In genomic region chr16:10744370-10745030, GRCh38 we compare ENCODE assay signal across 8 cellular contexts. TPM values are rescaled to one million over a fixed set of nuclear protein-coding genes. Genes with fewer than 3 reads are reported as not detected.
DNase-seq lines count a peak whose midpoint lies in the region; ATAC-seq and TF ChIP-seq lines count a peak whose summit lies in the region.

No MANE protein-coding gene starts in this region.

- CTCF ChIA-PET in activated CD4-positive, alpha-beta T cell treated with anti-CD3 and anti-CD28 coated beads for 36 hours (lab: Charles Lee): interaction anchor here (0.6 to 1.4 kb wide), 9 partner anchors 11 to 1605 kb away, joined by 3 to 5 read pairs (median 3); partner anchors contain the start of genes CIITA and TXNDC11
- CTCF ChIA-PET in activated B cell treated with CpG ODN at 0.5 μM for 24 hours (lab: Charles Lee): interaction anchor here (0.7 to 1.8 kb wide), 7 partner anchors 8 to 487 kb away, joined by 3 to 18 read pairs (median 4); partner anchors contain the start of gene CIITA

- WGBS in heart left ventricle, 4 donors: 39 to 43% (median 40%) methylated on average over 17 of the region's 17 CpGs
- 39 to 43% methylated on average over 17 of the region's 17 CpGs for whole genome bisulfite sequencing in sigmoid colon, 2 donors

- peak overlapping the region; percentile 69 to 99 (median 98) for H3K27ac ChIP-seq in heart left ventricle
- peak overlapping the region; percentile 94 to 97 (median 96) for H3K27ac ChIP-seq in sigmoid colon

- H3K9me3 Mint-ChIP-seq in activated CD4-positive, alpha-beta T cell treated with anti-CD3 and anti-CD28 coated beads for 36 hours (ENCODE audit: low read depth): no peaks in the 10 kb centered on the region
- H3K9me3 Mint-ChIP-seq in activated B cell treated with CpG ODN at 0.5 μM for 24 hours: no peaks in the 10 kb centered on the region

- H3K4me3 Mint-ChIP-seq in activated CD4-positive, alpha-beta T cell treated with anti-CD3 and anti-CD28 coated beads for 36 hours: peak overlapping the region; percentile 75
- H3K4me3 Mint-ChIP-seq in activated B cell treated with CpG ODN at 0.5 μM for 24 hours: peak overlapping the region; percentile 94

- no peaks in the 10 kb centered on the region for H3K27me3 ChIP-seq in heart left ventricle
- H3K27me3 ChIP-seq in sigmoid colon: no peaks in the 10 kb centered on the region

- POLR2A ChIA-PET in activated CD4-positive, alpha-beta T cell treated with anti-CD3 and anti-CD28 coated beads for 36 hours (lab: Charles Lee): interaction anchor here (0.7 to 1.4 kb wide), 3 partner anchors 171 to 198 kb away, joined by 4 to 5 read pairs (median 4); partner anchors contain the start of gene DEXI
- POLR2A ChIA-PET in activated B cell treated with CpG ODN at 0.5 μM for 24 hours (lab: Charles Lee): interaction anchor here (0.7 to 3.6 kb wide), 34 partner anchors 9 to 1620 kb away, joined by 3 to 67 read pairs (median 6); partner anchors contain the start of genes CIITA, CLEC16A and DEXI

- peaks cover 32% of the 10 kb centered on the region for H3K4me1 Mint-ChIP-seq in activated CD4-positive, alpha-beta T cell treated with anti-CD3 and anti-CD28 coated beads for 36 hours
- peaks cover 68% of the 10 kb centered on the region for H3K4me1 Mint-ChIP-seq in activated B cell treated with CpG ODN at 0.5 μM for 24 hours

- intact Hi-C loops in activated CD4-positive, alpha-beta T cell treated with anti-CD3 and anti-CD28 coated beads for 36 hours (cut with DNase I, micrococcal nuclease): loop anchor here (1.0 to 5.0 kb wide), 11 partner anchors 174 to 1947 kb away; partner anchors contain the start of genes DEXI (in 2 of the 2), ATF7IP2 (in 1 of the 2), CLEC16A (in 1 of the 2) and HAPSTR1 (in 1 of the 2)
- intact Hi-C loops in activated B cell treated with CpG ODN at 0.5 μM for 24 hours (cut with micrococcal nuclease): loop anchor here (1.0 to 10.0 kb wide), 6 partner anchors 9 to 360 kb away; partner anchors contain the start of genes ATF7IP2 and CLEC16A
- intact Hi-C loops in heart left ventricle (cut with DNase I): loop anchor here in 9 of 10 donors (1.0 to 10.0 kb wide), 9 partner anchors 82 to 510 kb away; partner anchors contain the start of gene SOCS1 (in 1 of the 9)
- intact Hi-C loops in sigmoid colon (cut with DNase I): loop anchor here (2.0 to 10.0 kb wide), 6 partner anchors 84 to 1650 kb away; partner anchors contain the start of genes ATF7IP2, HAPSTR1, RMI2 and SOCS1

- peaks cover 19% of the 10 kb centered on the region for H3K36me3 Mint-ChIP-seq in activated CD4-positive, alpha-beta T cell treated with anti-CD3 and anti-CD28 coated beads for 36 hours (ENCODE audit: low read depth)
- H3K36me3 Mint-ChIP-seq in activated B cell treated with CpG ODN at 0.5 μM for 24 hours (ENCODE audit: low read depth): peaks cover 51% of the 10 kb centered on the region

- H3K4me3 ChIP-seq in heart left ventricle: peak overlapping the region; percentile 4 to 82 (median 64)
- H3K4me3 ChIP-seq in sigmoid colon: peak overlapping the region; percentile 49 to 67 (median 60)

- H3K27me3 Mint-ChIP-seq in activated CD4-positive, alpha-beta T cell treated with anti-CD3 and anti-CD28 coated beads for 36 hours: no peaks in the 10 kb centered on the region
- no peaks in the 10 kb centered on the region for H3K27me3 Mint-ChIP-seq in activated B cell treated with CpG ODN at 0.5 μM for 24 hours

- H3K36me3 ChIP-seq in heart left ventricle: peaks cover 0 to 37% (median 25%) of the 10 kb centered on the region in 9 donors
- H3K36me3 ChIP-seq in sigmoid colon: peaks cover 0 to 26% (median 17%) of the 10 kb centered on the region in 4 donors

- H3K9me3 ChIP-seq in heart left ventricle (no peaks in the 10 kb centered on the region), sigmoid colon (no peaks in the 10 kb centered on the region)

- H3K4me1 ChIP-seq in heart left ventricle (peaks cover 5 to 44% (median 26%) of the 10 kb centered on the region in 12 donors), sigmoid colon (peaks cover 0 to 44% (median 36%) of the 10 kb centered on the region in 4 donors)

- no peak for ATAC-seq in activated CD4-positive, alpha-beta T cell treated with anti-CD3 and anti-CD28 coated beads for 36 hours
- ATAC-seq in activated B cell treated with CpG ODN at 0.5 μM for 24 hours (ENCODE audit: low read depth) (no peak), heart left ventricle (peak; percentile 1 to 7 (median 4)), HG02973 (IDR thresholded peaks at IDR 0.05; ENCODE audit: unreplicated experiment) (no peak)

- no peak for DNase-seq in activated CD4-positive, alpha-beta T cell treated with anti-CD3 and anti-CD28 coated beads for 36 hours
- DNase-seq in activated CD4-positive, alpha-beta T cell treated with anti-CD3 and anti-CD28 coated beads, Interleukin-2, amount 50 U/mL, for 4 hours: no peak
- DNase-seq in activated B cell treated with CpG ODN at 0.5 μM for 24 hours: no peak
- peak in 1 of 5 donors; percentile 40 for DNase-seq in heart left ventricle
- peak; percentile 77 for DNase-seq in sigmoid colon
- no peak for DNase-seq in CD1c-positive myeloid dendritic cell (ENCODE audit: extremely low spot score)
- DNase-seq in SHP77 (lab: John Stamatoyannopoulos, UW): no peak

- TF ChIP-seq EP300 in sigmoid colon (IDR thresholded peaks at IDR 0.05): no peak

- TF ChIP-seq CTCF in activated B cell treated with CpG ODN at 0.5 μM for 24 hours (IDR thresholded peaks at IDR 0.05): no peak
- no peak for TF ChIP-seq CTCF in heart left ventricle (IDR thresholded peaks at IDR 0.05)
- no peak for TF ChIP-seq CTCF in sigmoid colon (IDR thresholded peaks at IDR 0.05)

- TF ChIP-seq POLR2A in heart left ventricle (IDR thresholded peaks at IDR 0.05) (no peak), sigmoid colon (IDR thresholded peaks at IDR 0.05) (no peak)

- peak overlapping the region; percentile 98 for H3K27ac Mint-ChIP-seq in activated CD4-positive, alpha-beta T cell treated with anti-CD3 and anti-CD28 coated beads for 36 hours
- peak overlapping the region; percentile 99 for H3K27ac Mint-ChIP-seq in activated B cell treated with CpG ODN at 0.5 μM for 24 hours

RNA-seq across cellular contexts. Expression of gene NUBP1, which starts 0.9 kb away (rescaled TPM):
- 10 to 100 TPM; 25.9 to 33.1 TPM for total RNA-seq in activated CD4-positive, alpha-beta T cell treated with anti-CD3 and anti-CD28 coated beads for 36 hours
- total RNA-seq in activated B cell treated with CpG ODN at 0.5 μM for 24 hours: 74.1 and 77.2 TPM in 2 replicates
- total RNA-seq in heart left ventricle: 10 to 100 TPM; 34.0 to 54.8 (median 47.9) TPM
- 10 to 100 TPM; 54.5 to 60.0 TPM for polyA plus RNA-seq in heart left ventricle
- total RNA-seq in sigmoid colon: 10 to 100 TPM; 26.3 to 32.9 (median 31.4) TPM
- polyA plus RNA-seq in sigmoid colon: 10 to 100 TPM; 34.2 to 37.6 (median 36.6) TPM

RNA-seq across cellular contexts. Expression of gene TEKT5, which starts 49.8 kb away (rescaled TPM):
- total RNA-seq in activated CD4-positive, alpha-beta T cell treated with anti-CD3 and anti-CD28 coated beads for 36 hours: under 1 TPM in 1 of 2 experiments, not detected in 1; 0.27 TPM
- total RNA-seq in activated B cell treated with CpG ODN at 0.5 μM for 24 hours (not detected in 2 replicates), heart left ventricle (1 to 10 TPM in 1 of 9 donors, under 1 TPM in 1, not detected in 7; 0.51 to 2.8 TPM), sigmoid colon (1 to 10 TPM in 1 of 4 donors, under 1 TPM in 1, not detected in 2; 0.83 to 2.1 TPM)
- polyA plus RNA-seq in heart left ventricle (not detected), sigmoid colon (under 1 TPM in 1 of 3 donors, not detected in 2; 0.09 TPM)

Comparison
In these comparisons a context has a peak if more than half of its experiments do, and no peak if none do; other contexts are left out.
1. ATAC-seq: peak in heart left ventricle (4 of 4); none in activated CD4-positive, alpha-beta T cell treated with anti-CD3 and anti-CD28 coated beads for 36 hours (single experiment), activated B cell treated with CpG ODN at 0.5 μM for 24 hours (single experiment) and HG02973 (single experiment).